ENCODE assay signal across 12 cellular contexts in the genomic region with DNA sequence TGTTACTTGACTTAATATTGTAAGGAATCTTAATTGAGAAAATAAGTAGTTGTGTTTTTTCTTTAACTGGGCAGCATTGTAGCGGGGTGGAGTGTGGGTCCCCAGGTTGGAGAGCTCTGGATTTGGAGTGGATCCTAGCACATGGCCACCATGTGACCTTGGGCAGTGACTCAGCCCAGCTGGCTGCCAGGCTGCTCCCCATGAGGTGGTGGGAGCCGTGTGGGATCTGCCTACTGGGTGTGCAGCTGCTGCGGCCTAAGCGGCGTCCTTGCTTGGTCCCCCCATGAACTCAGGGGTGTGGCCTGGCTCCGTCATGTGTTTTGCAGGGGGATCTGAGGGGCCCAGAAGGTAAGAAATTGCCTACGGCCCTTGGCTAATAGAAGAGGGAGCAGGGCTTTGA.
A peak's percentile ranks its signal among the peaks of the same experiment; 100 is the strongest.
DNase-seq lines count a peak whose midpoint lies in the region; ATAC-seq, FAIRE-seq and TF ChIP-seq lines count a peak whose summit lies in the region.
"Had no signal": no experiment of that assay in that cellular context is flagged by ENCODE, and none has a peak within 500 bp of the region (broad histone marks: within the 10 kb centered on the region; RNA-seq: fewer than 3 reads in every experiment).

No MANE protein-coding gene starts in this region.

- CTCF ChIA-PET in endothelial cell of umbilical vein (lab: Charles Lee), result interaction anchor here (1.0 to 7.1 kb wide), 4 partner anchors 14 to 678 kb away, joined by 4 to 137 read pairs (median 76); partner anchors contain the start of gene POFUT2
- CTCF ChIA-PET in activated CD4-positive, alpha-beta memory T cell treated with anti-CD3 and anti-CD28 coated beads for 36 hours (lab: Charles Lee), result interaction anchor here (7.4 to 10.6 kb wide), 3 partner anchors 10 to 195 kb away, joined by 65 to 214 read pairs (median 166); no protein-coding TSS in a partner anchor

- no peak overlapping the region for H4K91ac ChIP-seq in neuronal stem cell (ENCODE audit: low read depth, low read length, poor library complexity)

- no peak for TF ChIP-seq POLR2A in endothelial cell of umbilical vein (IDR thresholded peaks at IDR 0.05; ENCODE audit: low read depth, low read length)

- no CpG with 5 or more reads among the region's 7 CpGs for WGBS in neuronal stem cell (ENCODE audit: extremely low coverage in 2 of 2, insufficient read length in 2 of 2, insufficient replicate concordance in 1 of 2), 2 donors

- H2BK5ac ChIP-seq in neuronal stem cell (ENCODE audit: low read length), result no peak overlapping the region

- no peak overlapping the region for H2BK15ac ChIP-seq in neuronal stem cell (ENCODE audit: low read length)

- peaks cover 4% of the 10 kb centered on the region for H3K4me1 Mint-ChIP-seq in activated CD4-positive, alpha-beta memory T cell treated with anti-CD3 and anti-CD28 coated beads for 36 hours (ENCODE audit: low read depth)

- peak overlapping the region; percentile 34 for H3K23ac ChIP-seq in neuronal stem cell (ENCODE audit: low read depth, low read length, poor library complexity)

- no peak overlapping the region for H2AK5ac ChIP-seq in neuronal stem cell (ENCODE audit: low read depth, low read length)

- no peaks in the 10 kb centered on the region for H3K27me3 ChIP-seq in endothelial cell of umbilical vein (ENCODE audit: control insufficient read depth in 2 of 2, insufficient read depth in 2 of 2, low read length in 2 of 2)
- no peaks in the 10 kb centered on the region for H3K27me3 ChIP-seq in neuronal stem cell (ENCODE audit: control insufficient read depth in 3 of 3, insufficient read depth in 3 of 3, low read depth in 1 of 3, low read length in 3 of 3)
- H3K27me3 ChIP-seq: cardiac muscle cell had no signal

- H3K27ac ChIP-seq in endothelial cell of umbilical vein (ENCODE audit: insufficient read depth, low read depth, low read length) (no peak overlapping the region), neuronal stem cell (replicated peaks; ENCODE audit: low read length) (no peak overlapping the region)
- H3K27ac ChIP-seq: cardiac muscle cell had no signal

- POLR2A ChIA-PET in endothelial cell of umbilical vein (lab: Charles Lee), result no interaction called here
- POLR2A ChIA-PET in activated CD4-positive, alpha-beta memory T cell treated with anti-CD3 and anti-CD28 coated beads for 36 hours (lab: Charles Lee), result no interaction called here

- H4K20me1 ChIP-seq in endothelial cell of umbilical vein (replicated peaks; ENCODE audit: control insufficient read depth, extremely low read depth, insufficient read depth, low read length), result no peaks in the 10 kb centered on the region

- no peaks in the 10 kb centered on the region for H3K9me3 ChIP-seq in endothelial cell of umbilical vein (replicated peaks; ENCODE audit: control insufficient read depth, insufficient read depth, low read length)
- H3K9me3 ChIP-seq in neuronal stem cell (replicated peaks in 1 of 2; ENCODE audit: control insufficient read depth in 2 of 2, insufficient read depth in 1 of 2, low read depth in 1 of 2, low read length in 2 of 2), result no peaks in the 10 kb centered on the region

- BruUV-seq in endothelial cell of umbilical vein (replicated peaks; lab: Mats Ljungman, UMichigan), result no TSS peak

- H3K4me3 ChIP-seq in endothelial cell of umbilical vein (replicated peaks in 1 of 3; ENCODE audit: insufficient read depth in 1 of 3, low read depth in 1 of 3, low read length in 3 of 3), result no peak overlapping the region
- H3K4me3 ChIP-seq in neuronal stem cell (ENCODE audit: low read length in 2 of 2), result no peak overlapping the region
- H3K4me3 ChIP-seq: cardiac muscle cell had no signal

- no peak overlapping the region for H3K4ac ChIP-seq in neuronal stem cell (ENCODE audit: low read length)

- H3K79me2 ChIP-seq in endothelial cell of umbilical vein (ENCODE audit: control insufficient read depth, insufficient read depth, low read length), result no peaks in the 10 kb centered on the region

- peak overlapping the region; percentile 45 for H3K18ac ChIP-seq in neuronal stem cell (ENCODE audit: low read length)

- peaks cover under 1% of the 10 kb centered on the region for H3K79me1 ChIP-seq in neuronal stem cell (ENCODE audit: low read depth, low read length)

- ATAC-seq in HG03108 (IDR thresholded peaks at IDR 0.05; ENCODE audit: unreplicated experiment) (no peak), GM21576 (IDR thresholded peaks at IDR 0.05; ENCODE audit: unreplicated experiment) (no peak)

- H3K36me3 ChIP-seq in endothelial cell of umbilical vein (ENCODE audit: control insufficient read depth in 2 of 2, extremely low read depth in 1 of 2, insufficient read depth in 2 of 2, low read length in 2 of 2) (peaks cover 0 to 3% of the 10 kb centered on the region in 2 experiments), neuronal stem cell (replicated peaks in 1 of 2; ENCODE audit: control insufficient read depth in 2 of 2, insufficient read depth in 2 of 2, low read length in 2 of 2) (no peaks in the 10 kb centered on the region)
- H3K36me3 ChIP-seq: cardiac muscle cell had no signal

- H4K8ac ChIP-seq in neuronal stem cell (ENCODE audit: low read depth, low read length), result no peak overlapping the region

- H3K27me3 Mint-ChIP-seq in activated CD4-positive, alpha-beta memory T cell treated with anti-CD3 and anti-CD28 coated beads for 36 hours, result no peaks in the 10 kb centered on the region

- peaks cover 11% of the 10 kb centered on the region for H3K36me3 Mint-ChIP-seq in activated CD4-positive, alpha-beta memory T cell treated with anti-CD3 and anti-CD28 coated beads for 36 hours

- DNase-seq in AG20443 (ENCODE audit: low spot score) (peak; percentile 86), MV-4-11 (lab: John Stamatoyannopoulos, UW) (peak; percentile 10), endothelial cell of umbilical vein (ENCODE audit: low read depth, low spot score) (peak; percentile 17), neuronal stem cell (ENCODE audit: low spot score) (no peak), AML-193 (lab: John Stamatoyannopoulos, UW) (no peak)
- DNase-seq in activated CD4-positive, alpha-beta memory T cell treated with anti-CD3 and anti-CD28 coated beads for 36 hours, result no peak
- DNase-seq: activated T-cell treated with anti-CD3 and anti-CD28 coated beads, Interleukin-2, amount 50 U/mL, for 1 hour; NCI-H1436; T1000 had no signal

- no peak overlapping the region for H3K27ac Mint-ChIP-seq in activated CD4-positive, alpha-beta memory T cell treated with anti-CD3 and anti-CD28 coated beads for 36 hours

- H2AFZ ChIP-seq in endothelial cell of umbilical vein (ENCODE audit: low read depth, low read length) (no peak overlapping the region), neuronal stem cell (ENCODE audit: low read length) (no peak overlapping the region)

- FAIRE-seq in endothelial cell of umbilical vein (lab: Jason Lieb, UNC), result no peak

- H3K4me3 Mint-ChIP-seq in activated CD4-positive, alpha-beta memory T cell treated with anti-CD3 and anti-CD28 coated beads for 36 hours, result no peak overlapping the region

- dilution Hi-C loops in endothelial cell of umbilical vein (cut with MboI; ENCODE audit: extremely low pct_ligation_motif_present, low sequenced_read_pairs), result loop anchor here (25.0 kb wide), 1 partner anchor 205 kb away; the partner anchor contains the start of gene SLX9

- H2BK120ac ChIP-seq in neuronal stem cell (ENCODE audit: low read depth, low read length), result no peak overlapping the region

- H3K4me2 ChIP-seq in endothelial cell of umbilical vein (ENCODE audit: insufficient read depth, low read length) (no peak overlapping the region), neuronal stem cell (ENCODE audit: insufficient read depth, low read length, poor library complexity, severe bottlenecking) (no peak overlapping the region)

- no peak for TF ChIP-seq CTCF in endothelial cell of umbilical vein (IDR thresholded peaks at IDR 0.05; ENCODE audit: extremely low read depth in 1 of 2, insufficient read depth in 1 of 2, low read depth in 1 of 2, low read length in 2 of 2)

- H2BK12ac ChIP-seq in neuronal stem cell (ENCODE audit: low read length), result no peak overlapping the region

- H3K9me3 Mint-ChIP-seq in activated CD4-positive, alpha-beta memory T cell treated with anti-CD3 and anti-CD28 coated beads for 36 hours, result no peaks in the 10 kb centered on the region

- no peaks in the 10 kb centered on the region for H3K9me1 ChIP-seq in endothelial cell of umbilical vein (replicated peaks; ENCODE audit: control insufficient read depth, extremely low read depth, insufficient read depth, low read length)

- no peak overlapping the region for H3K14ac ChIP-seq in neuronal stem cell (ENCODE audit: low read length)

- intact Hi-C loops in endothelial cell of umbilical vein (cut with micrococcal nuclease), result loop anchor here (10.0 kb wide), 1 partner anchor 452 kb away; no protein-coding TSS in a partner anchor
- intact Hi-C loops in activated CD4-positive, alpha-beta memory T cell treated with anti-CD3 and anti-CD28 coated beads for 36 hours (cut with micrococcal nuclease), result no loop called here

- H3K9ac ChIP-seq in endothelial cell of umbilical vein (replicated peaks; ENCODE audit: extremely low read depth, insufficient read depth, low read length) (no peak overlapping the region), neuronal stem cell (ENCODE audit: low read depth, low read length, poor library complexity) (no peak overlapping the region)

- H3K4me1 ChIP-seq in endothelial cell of umbilical vein (ENCODE audit: control insufficient read depth, extremely low read depth, insufficient read depth, low read length) (no peaks in the 10 kb centered on the region), neuronal stem cell (ENCODE audit: control insufficient read depth in 2 of 2, insufficient read depth in 1 of 2, low read depth in 1 of 2, low read length in 2 of 2) (peaks cover 0 to under 1% of the 10 kb centered on the region in 2 donors)

TF ChIP-seq in endothelial cell of umbilical vein, 7 proteins besides CTCF, POLR2A, EP300 and RAD21:
- TF ChIP-seq FOS (IDR thresholded peaks at IDR 0.05; ENCODE audit: borderline replicate concordance, insufficient read depth, low read length) (peak; percentile 34), JUN (IDR thresholded peaks at IDR 0.05; ENCODE audit: borderline replicate concordance, insufficient read depth, insufficient read length, low read depth) (no peak), POLR2AphosphoS5 (IDR thresholded peaks at IDR 0.05; ENCODE audit: insufficient read depth, low read depth, low read length) (no peak), EZH2 (IDR thresholded peaks at IDR 0.05; ENCODE audit: borderline replicate concordance, low read depth, low read length, severe bottlenecking) (no peak)

Comparison
In these comparisons a context has a peak if more than half of its experiments do, and no peak if none do; other contexts are left out.
1. DNase-seq: peak in AG20443 (single experiment), MV-4-11 (single experiment) and endothelial cell of umbilical vein (single experiment); none in neuronal stem cell (single experiment), activated CD4-positive, alpha-beta memory T cell treated with anti-CD3 and anti-CD28 coated beads for 36 hours (single experiment) and AML-193 (0 of 2).